1 cellular context compared by ENCODE assay signal in genomic region chr9:22147818-22148573, GRCh38.
TF ChIP-seq lines count a peak whose summit lies in the region.

No MANE protein-coding gene starts in this region.

TF ChIP-seq in SK-N-SH, 30 proteins besides CTCF, POLR2A, EP300 and RAD21 (continued from another document):
- TF ChIP-seq USF1 (IDR thresholded peaks at IDR 0.05; ENCODE audit: borderline replicate concordance, low read depth), result no peak
